10 cellular contexts compared by ENCODE assay signal in genomic region chr1:230270940-230271325, GRCh38.
DNase-seq lines count a peak whose midpoint lies in the region; ATAC-seq, FAIRE-seq and TF ChIP-seq lines count a peak whose summit lies in the region.
"Had no signal": no experiment of that assay in that cellular context is flagged by ENCODE, and none has a peak within 500 bp of the region (broad histone marks: within the 10 kb centered on the region; RNA-seq: fewer than 3 reads in every experiment).

No MANE protein-coding gene starts in this region.

- POLR2A ChIA-PET in CD8-positive, alpha-beta T cell (lab: Charles Lee) = no interaction called here
- POLR2A ChIA-PET in activated CD4-positive, alpha-beta memory T cell treated with anti-CD3 and anti-CD28 coated beads, Interleukin-2, amount 10 ng/mL, durations not matched to agents 7 days and 5 days (lab: Charles Lee) = interaction anchor here (0.9 kb wide), 1 partner anchor 158 kb away, joined by 3 read pairs; no protein-coding TSS in a partner anchor

- peak overlapping the region; percentile 83 for H3K27ac Mint-ChIP-seq in CD8-positive, alpha-beta T cell
- H3K27ac Mint-ChIP-seq in activated CD4-positive, alpha-beta memory T cell treated with anti-CD3 and anti-CD28 coated beads, Interleukin-2, amount 10 ng/mL, durations not matched to agents 7 days and 5 days = peak overlapping the region; percentile 61

- H3K27me3 ChIP-seq in CD8-positive, alpha-beta T cell (ENCODE audit: insufficient read depth, low read length) = no peaks in the 10 kb centered on the region
- H3K27me3 ChIP-seq: dorsolateral prefrontal cortex had no signal

- no peak for TF ChIP-seq CTCF in CD8-positive, alpha-beta T cell (IDR thresholded peaks at IDR 0.05)
- TF ChIP-seq CTCF in kidney (IDR thresholded peaks at IDR 0.05; ENCODE audit: borderline replicate concordance, extremely low read depth, insufficient read depth) = no peak

- no peak for FAIRE-seq in kidney (lab: Jason Lieb, UNC)

- H3K9ac ChIP-seq in kidney (ENCODE audit: low read length in 2 of 2) = no peak overlapping the region

- H3K36me3 Mint-ChIP-seq in CD8-positive, alpha-beta T cell = peaks cover 21% of the 10 kb centered on the region
- H3K36me3 Mint-ChIP-seq in activated CD4-positive, alpha-beta memory T cell treated with anti-CD3 and anti-CD28 coated beads, Interleukin-2, amount 10 ng/mL, durations not matched to agents 7 days and 5 days (ENCODE audit: low read depth) = peaks cover 3% of the 10 kb centered on the region

- ATAC-seq in CD8-positive, alpha-beta T cell = no peak
- ATAC-seq in GM21528 (IDR thresholded peaks at IDR 0.05; ENCODE audit: low FRiP score, unreplicated experiment) = peak; percentile 36

- intact Hi-C loops in CD8-positive, alpha-beta T cell (cut with DNase I, micrococcal nuclease) = loop anchor here in 1 of 2 experiments (10.0 kb wide), 1 partner anchor 66 kb away; no protein-coding TSS in a partner anchor
- intact Hi-C loops in kidney (cut with DNase I) = no loop called here

- peaks cover 51% of the 10 kb centered on the region for H3K4me1 Mint-ChIP-seq in CD8-positive, alpha-beta T cell (ENCODE audit: low read depth)
- H3K4me1 Mint-ChIP-seq in activated CD4-positive, alpha-beta memory T cell treated with anti-CD3 and anti-CD28 coated beads, Interleukin-2, amount 10 ng/mL, durations not matched to agents 7 days and 5 days = peaks cover 35% of the 10 kb centered on the region

- peaks cover 19% of the 10 kb centered on the region for H3K36me3 ChIP-seq in CD8-positive, alpha-beta T cell (ENCODE audit: insufficient read depth, low read length)
- H3K36me3 ChIP-seq in kidney (ENCODE audit: control insufficient read depth in 1 of 2, insufficient read depth in 2 of 2, low read length in 2 of 2) = peaks cover 5 to 11% of the 10 kb centered on the region in 2 donors

- H3K27me3 Mint-ChIP-seq in CD8-positive, alpha-beta T cell (ENCODE audit: low read depth) = no peaks in the 10 kb centered on the region
- H3K27me3 Mint-ChIP-seq in activated CD4-positive, alpha-beta memory T cell treated with anti-CD3 and anti-CD28 coated beads, Interleukin-2, amount 10 ng/mL, durations not matched to agents 7 days and 5 days = no peaks in the 10 kb centered on the region

- DNase-seq in CD8-positive, alpha-beta T cell = no peak
- no peak for DNase-seq in activated CD4-positive, alpha-beta memory T cell treated with anti-CD3 and anti-CD28 coated beads, Interleukin-2, amount 10 ng/mL, durations not matched to agents 7 days and 5 days
- DNase-seq in lung microvascular endothelial cell (ENCODE audit: low read depth in 2 of 2) (peak; percentile 26 to 88), NOMO-1 treated with DMSO at 0.1 percent for 48 hours (lab: John Stamatoyannopoulos, UW; ENCODE audit: unreplicated experiment) (no peak), kidney (no peak)
- no peak for DNase-seq in activated CD4-positive, CD25-positive, alpha-beta regulatory T cell treated with anti-CD3 and anti-CD28 coated beads, Interleukin-2, amount 50 U/mL, for 72 hours
- no peak for DNase-seq in effector CD4-positive, alpha-beta T cell
- DNase-seq: HCEC 1CT had no signal

- H3K4me1 ChIP-seq in CD8-positive, alpha-beta T cell (ENCODE audit: insufficient read depth, low read length) = peaks cover 34% of the 10 kb centered on the region
- peaks cover 5 to 11% of the 10 kb centered on the region in 2 donors for H3K4me1 ChIP-seq in kidney (ENCODE audit: control insufficient read depth in 1 of 2, insufficient read depth in 1 of 2, low read depth in 1 of 2, low read length in 2 of 2)

- no peaks in the 10 kb centered on the region for H3K9me3 Mint-ChIP-seq in CD8-positive, alpha-beta T cell
- no peaks in the 10 kb centered on the region for H3K9me3 Mint-ChIP-seq in activated CD4-positive, alpha-beta memory T cell treated with anti-CD3 and anti-CD28 coated beads, Interleukin-2, amount 10 ng/mL, durations not matched to agents 7 days and 5 days

- CTCF ChIA-PET in CD8-positive, alpha-beta T cell (lab: Charles Lee) = interaction anchor here (0.7 kb wide), 1 partner anchor 1484 kb away, joined by 3 read pairs; no protein-coding TSS in a partner anchor
- CTCF ChIA-PET in activated CD4-positive, alpha-beta memory T cell treated with anti-CD3 and anti-CD28 coated beads, Interleukin-2, amount 10 ng/mL, durations not matched to agents 7 days and 5 days (lab: Charles Lee) = no interaction called here

- no peak overlapping the region for H3K27ac ChIP-seq in CD8-positive, alpha-beta T cell (ENCODE audit: low read depth, low read length)
- H3K27ac ChIP-seq in kidney (ENCODE audit: low read depth in 2 of 2, low read length in 2 of 2) = no peak overlapping the region

- H3K4me3 ChIP-seq in CD8-positive, alpha-beta T cell (ENCODE audit: low read depth, low read length) = no peak overlapping the region
- no peak overlapping the region for H3K4me3 ChIP-seq in kidney (ENCODE audit: low read length in 2 of 2)
- H3K4me3 ChIP-seq: dorsolateral prefrontal cortex had no signal

- H3K4me3 Mint-ChIP-seq in CD8-positive, alpha-beta T cell = no peak overlapping the region
- H3K4me3 Mint-ChIP-seq in activated CD4-positive, alpha-beta memory T cell treated with anti-CD3 and anti-CD28 coated beads, Interleukin-2, amount 10 ng/mL, durations not matched to agents 7 days and 5 days = no peak overlapping the region

- H3K9me3 ChIP-seq in CD8-positive, alpha-beta T cell (ENCODE audit: low read length) = no peaks in the 10 kb centered on the region
- no peaks in the 10 kb centered on the region for H3K9me3 ChIP-seq in kidney (ENCODE audit: control insufficient read depth in 1 of 2, low read length in 2 of 2)

Comparison
In these comparisons a context has a peak if more than half of its experiments do, and no peak if none do; other contexts are left out.
1. DNase-seq: peak in lung microvascular endothelial cell (2 of 2); none in CD8-positive, alpha-beta T cell (0 of 7), activated CD4-positive, alpha-beta memory T cell treated with anti-CD3 and anti-CD28 coated beads, Interleukin-2, amount 10 ng/mL, durations not matched to agents 7 days and 5 days (single experiment), NOMO-1 treated with DMSO at 0.1 percent for 48 hours (single experiment), kidney (single experiment), activated CD4-positive, CD25-positive, alpha-beta regulatory T cell treated with anti-CD3 and anti-CD28 coated beads, Interleukin-2, amount 50 U/mL, for 72 hours (single experiment) and effector CD4-positive, alpha-beta T cell (single experiment).